ENCODE assay signal across 14 cellular contexts in genomic region chr17:66548659-66549311, GRCh38.
DNase-seq lines count a peak whose midpoint lies in the region; ATAC-seq and TF ChIP-seq lines count a peak whose summit lies in the region.
"Had no signal": no experiment of that assay in that cellular context is flagged by ENCODE, and none has a peak within 500 bp of the region (broad histone marks: within the 10 kb centered on the region; RNA-seq: fewer than 3 reads in every experiment).

No MANE protein-coding gene starts in this region.

- DNase-seq in CD4-positive, CD25-positive, alpha-beta regulatory T cell = no peak
- no peak for DNase-seq in activated T-helper 2 cell treated with anti-CD3 and anti-CD28 coated beads, Interferon-gamma antibody, Interleukin-2, Interleukin-4, amounts not matched to agents 10 μg/mL and 5 μg/mL and 100 μg/mL, durations not matched to agents 14 hours and 24 hours and 36 hours (ENCODE audit: low spot score)
- no peak for DNase-seq in right lobe of liver
- DNase-seq in NCI-H146 (lab: John Stamatoyannopoulos, UW) = no peak
- DNase-seq in SHP77 (lab: John Stamatoyannopoulos, UW) = no peak
- DNase-seq: activated CD4-positive, CD25-positive, alpha-beta regulatory T cell; Calu3; NCI-H446; ovary had no signal

- H3K27me3 Mint-ChIP-seq in CD4-positive, CD25-positive, alpha-beta regulatory T cell = no peaks in the 10 kb centered on the region
- H3K27me3 Mint-ChIP-seq in activated T-helper 2 cell treated with anti-CD3 and anti-CD28 coated beads, Interferon-gamma antibody, Interleukin-2, Interleukin-4, amounts not matched to agents 10 μg/mL and 5 μg/mL and 100 μg/mL, durations not matched to agents 14 hours and 24 hours and 36 hours (ENCODE audit: low read depth) = no peaks in the 10 kb centered on the region
- H3K27me3 Mint-ChIP-seq: activated naive CD4-positive, alpha-beta T cell treated with anti-CD3 and anti-CD28 coated beads, Interleukin-2, amount 50 U/mL, for 24 hours had no signal

- H3K36me3 ChIP-seq in CD4-positive, CD25-positive, alpha-beta regulatory T cell (ENCODE audit: control insufficient read depth, insufficient read depth, low read length) = no peaks in the 10 kb centered on the region
- H3K36me3 ChIP-seq in HUES48 (ENCODE audit: control insufficient read depth, insufficient read depth, low read length) (no peaks in the 10 kb centered on the region), right lobe of liver (no peaks in the 10 kb centered on the region)
- H3K36me3 ChIP-seq: ovary had no signal

- no peak for TF ChIP-seq CTCF in right lobe of liver (IDR thresholded peaks at IDR 0.05)

- peaks cover 11% of the 10 kb centered on the region for H3K36me3 Mint-ChIP-seq in CD4-positive, CD25-positive, alpha-beta regulatory T cell
- H3K36me3 Mint-ChIP-seq in activated T-helper 2 cell treated with anti-CD3 and anti-CD28 coated beads, Interferon-gamma antibody, Interleukin-2, Interleukin-4, amounts not matched to agents 10 μg/mL and 5 μg/mL and 100 μg/mL, durations not matched to agents 14 hours and 24 hours and 36 hours (ENCODE audit: low read depth) = peaks cover 51% of the 10 kb centered on the region

- peak overlapping the region; percentile 32 to 59 (median 52) for H3K27ac Mint-ChIP-seq in CD4-positive, CD25-positive, alpha-beta regulatory T cell
- peak overlapping the region; percentile 81 for H3K27ac Mint-ChIP-seq in activated T-helper 2 cell treated with anti-CD3 and anti-CD28 coated beads, Interferon-gamma antibody, Interleukin-2, Interleukin-4, amounts not matched to agents 10 μg/mL and 5 μg/mL and 100 μg/mL, durations not matched to agents 14 hours and 24 hours and 36 hours

- intact Hi-C loops in activated T-helper 2 cell treated with anti-CD3 and anti-CD28 coated beads, Interferon-gamma antibody, Interleukin-2, Interleukin-4, amounts not matched to agents 10 μg/mL and 5 μg/mL and 100 μg/mL, durations not matched to agents 14 hours and 24 hours and 36 hours (cut with micrococcal nuclease) = loop anchor here (5.0 to 10.0 kb wide), 4 partner anchors 54 to 344 kb away; no protein-coding TSS in a partner anchor
- intact Hi-C loops in right lobe of liver (cut with DNase I) = no loop called here

- peaks cover 26 to 59% (median 46%) of the 10 kb centered on the region in 4 donors for H3K4me1 Mint-ChIP-seq in CD4-positive, CD25-positive, alpha-beta regulatory T cell
- H3K4me1 Mint-ChIP-seq in activated T-helper 2 cell treated with anti-CD3 and anti-CD28 coated beads, Interferon-gamma antibody, Interleukin-2, Interleukin-4, amounts not matched to agents 10 μg/mL and 5 μg/mL and 100 μg/mL, durations not matched to agents 14 hours and 24 hours and 36 hours (ENCODE audit: low read depth) = peaks cover 46% of the 10 kb centered on the region

- ATAC-seq in CD4-positive, CD25-positive, alpha-beta regulatory T cell (ENCODE audit: low read depth in 2 of 2) = no peak
- ATAC-seq in right lobe of liver (peak; percentile 41 to 56 (median 44)), HG02759 (IDR thresholded peaks at IDR 0.05; ENCODE audit: unreplicated experiment) (no peak), GM21717 (IDR thresholded peaks at IDR 0.05; ENCODE audit: unreplicated experiment) (no peak)

- H3K4me3 Mint-ChIP-seq in CD4-positive, CD25-positive, alpha-beta regulatory T cell = no peak overlapping the region
- no peak overlapping the region for H3K4me3 Mint-ChIP-seq in activated T-helper 2 cell treated with anti-CD3 and anti-CD28 coated beads, Interferon-gamma antibody, Interleukin-2, Interleukin-4, amounts not matched to agents 10 μg/mL and 5 μg/mL and 100 μg/mL, durations not matched to agents 14 hours and 24 hours and 36 hours (ENCODE audit: low read depth)

- peak overlapping the region; percentile 31; the same call in 1 of the 2 replicates for H3K9ac ChIP-seq in HUES48 (ENCODE audit: low read depth, low read length)

- no peaks in the 10 kb centered on the region for H3K27me3 ChIP-seq in CD4-positive, CD25-positive, alpha-beta regulatory T cell (ENCODE audit: control insufficient read depth, insufficient read depth, low read length)
- no peaks in the 10 kb centered on the region for H3K27me3 ChIP-seq in HUES48 (ENCODE audit: control insufficient read depth, insufficient read depth, low read length)
- H3K27me3 ChIP-seq in right lobe of liver = no peaks in the 10 kb centered on the region
- H3K27me3 ChIP-seq: ovary had no signal

- no peak overlapping the region for H3K27ac ChIP-seq in CD4-positive, CD25-positive, alpha-beta regulatory T cell (ENCODE audit: insufficient read depth, low read length, poor library complexity, severe bottlenecking)
- peak overlapping the region; percentile 91 for H3K27ac ChIP-seq in HUES48 (ENCODE audit: low read depth, low read length)
- peak overlapping the region in 2 of 3 donors; percentile 58 to 66 for H3K27ac ChIP-seq in right lobe of liver
- H3K27ac ChIP-seq: ovary, RWPE1 had no signal

- no peak for TF ChIP-seq POLR2A in right lobe of liver (IDR thresholded peaks at IDR 0.05)

- peaks cover 0 to 10% (median 5%) of the 10 kb centered on the region in 7 donors for H3K9me3 Mint-ChIP-seq in CD4-positive, CD25-positive, alpha-beta regulatory T cell
- H3K9me3 Mint-ChIP-seq in activated T-helper 2 cell treated with anti-CD3 and anti-CD28 coated beads, Interferon-gamma antibody, Interleukin-2, Interleukin-4, amounts not matched to agents 10 μg/mL and 5 μg/mL and 100 μg/mL, durations not matched to agents 14 hours and 24 hours and 36 hours = no peaks in the 10 kb centered on the region

- no peaks in the 10 kb centered on the region for H3K9me3 ChIP-seq in CD4-positive, CD25-positive, alpha-beta regulatory T cell (ENCODE audit: control insufficient read depth in 2 of 2, low read length in 2 of 2)
- peaks cover 4% of the 10 kb centered on the region; the same call in 1 of the 2 replicates for H3K9me3 ChIP-seq in HUES48 (ENCODE audit: control insufficient read depth, insufficient read depth, low read length)
- H3K9me3 ChIP-seq in right lobe of liver = no peaks in the 10 kb centered on the region
- H3K9me3 ChIP-seq: ovary had no signal

- H3K4me1 ChIP-seq in CD4-positive, CD25-positive, alpha-beta regulatory T cell (ENCODE audit: control insufficient read depth, insufficient read depth, low read length, poor library complexity, severe bottlenecking) = peaks cover 17% of the 10 kb centered on the region
- H3K4me1 ChIP-seq in HUES48 (ENCODE audit: control insufficient read depth, insufficient read depth, low read length) (peaks cover 31% of the 10 kb centered on the region), right lobe of liver (peaks cover 0 to 21% (median 10%) of the 10 kb centered on the region in 4 donors)

- H3K4me3 ChIP-seq in CD4-positive, CD25-positive, alpha-beta regulatory T cell (ENCODE audit: low read depth, low read length) = no peak overlapping the region
- no peak overlapping the region for H3K4me3 ChIP-seq in HUES48 (ENCODE audit: low read depth, low read length)
- no peak overlapping the region for H3K4me3 ChIP-seq in right lobe of liver
- H3K4me3 ChIP-seq: ovary had no signal

- WGBS in right lobe of liver (ENCODE audit: insufficient coverage, low coverage, low lambda C conversion rate, missing lambda C conversion rate) = 71% methylated on average over 11 of the region's 14 CpGs

Comparison
In these comparisons a context has a peak if more than half of its experiments do, and no peak if none do; other contexts are left out.
1. ATAC-seq: peak in right lobe of liver (4 of 4); none in CD4-positive, CD25-positive, alpha-beta regulatory T cell (0 of 2), HG02759 (single experiment) and GM21717 (single experiment).